In the genomic region with DNA sequence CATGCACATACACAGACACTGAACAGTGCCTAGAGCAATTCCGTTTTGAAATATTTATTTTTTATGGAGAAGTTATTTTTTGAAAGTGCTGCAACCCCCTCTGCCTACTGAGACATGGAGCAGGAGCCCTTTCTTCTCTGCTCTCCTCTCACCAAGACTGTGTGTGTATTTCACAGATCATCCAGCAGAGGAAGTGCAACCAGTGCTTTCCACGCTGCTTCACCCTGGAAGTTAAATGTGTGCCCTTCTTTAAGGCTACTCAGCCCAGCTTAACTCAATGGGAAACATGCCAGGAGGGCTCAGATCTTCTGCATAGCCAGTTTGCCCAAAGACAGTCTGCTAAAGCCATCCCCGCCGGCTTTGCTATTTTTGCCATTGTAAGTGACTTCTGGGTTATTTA, we compare ENCODE assay signal across 12 cellular contexts.
DNase-seq lines count a peak whose midpoint lies in the region; ATAC-seq, FAIRE-seq and TF ChIP-seq lines count a peak whose summit lies in the region.
"Had no signal": no experiment of that assay in that cellular context is flagged by ENCODE, and none has a peak within 500 bp of the region (broad histone marks: within the 10 kb centered on the region; RNA-seq: fewer than 3 reads in every experiment).

No MANE protein-coding gene starts in this region.

- no peaks in the 10 kb centered on the region for H3K27me3 Mint-ChIP-seq in neural crest cell (ENCODE audit: low read depth)
- H3K27me3 Mint-ChIP-seq: naive thymus-derived CD4-positive, alpha-beta T cell had no signal

- H3K9me3 Mint-ChIP-seq in neural crest cell = peaks cover 3% of the 10 kb centered on the region

- peak; percentile 37 for TF ChIP-seq CTCF in D721Med (IDR thresholded peaks at IDR 0.05; ENCODE audit: insufficient read depth, missing control alignments)
- peak; percentile 35 for TF ChIP-seq CTCF in epithelial cell of esophagus (IDR thresholded peaks at IDR 0.05; ENCODE audit: insufficient read depth, low read depth, low read length, missing control alignments)
- peak; percentile 46 for TF ChIP-seq CTCF in neural crest cell (conservative IDR thresholded peaks at IDR 0.05)

- H3K4me3 ChIP-seq in epithelial cell of esophagus (ENCODE audit: low read length) = no peak overlapping the region
- H3K4me3 ChIP-seq: upper lobe of left lung had no signal

- no peak overlapping the region for H3K4me3 Mint-ChIP-seq in neural crest cell
- H3K4me3 Mint-ChIP-seq: naive thymus-derived CD4-positive, alpha-beta T cell had no signal

- DNase-seq in D721Med (ENCODE audit: insufficient read length, low spot score) (no peak), NCI-H82 treated with DMSO at 0.1 percent for 48 hours (lab: John Stamatoyannopoulos, UW; ENCODE audit: unreplicated experiment) (peak; percentile 7), epithelial cell of esophagus (ENCODE audit: low read depth) (no peak), neural crest cell (ENCODE audit: low read depth, low spot score) (no peak), NCI-H2227 (lab: John Stamatoyannopoulos, UW; ENCODE audit: unreplicated experiment) (no peak), left colon (no peak), SHP77 (lab: John Stamatoyannopoulos, UW) (no peak)
- DNase-seq: activated naive CD4-positive, alpha-beta T cell treated with anti-CD3 and anti-CD28 coated beads, Interleukin-2, amount 50 U/mL, for 16 hours; naive thymus-derived CD4-positive, alpha-beta T cell; upper lobe of left lung had no signal

- H3K4me1 Mint-ChIP-seq in neural crest cell = peaks cover 13% of the 10 kb centered on the region

- no peak overlapping the region for H3K27ac Mint-ChIP-seq in neural crest cell (ENCODE audit: unreplicated experiment)
- H3K27ac Mint-ChIP-seq: naive thymus-derived CD4-positive, alpha-beta T cell had no signal

- intact Hi-C loops in left colon (cut with DNase I, micrococcal nuclease) = no loop called here

- H3K36me3 Mint-ChIP-seq in neural crest cell (ENCODE audit: low read depth) = no peaks in the 10 kb centered on the region
- H3K36me3 Mint-ChIP-seq: naive thymus-derived CD4-positive, alpha-beta T cell had no signal

- no peak for ATAC-seq in left colon
- ATAC-seq in HG03571 (IDR thresholded peaks at IDR 0.05; ENCODE audit: unreplicated experiment) = no peak
- ATAC-seq: activated CD4-positive, CD25-positive, alpha-beta regulatory T cell treated with anti-CD3 and anti-CD28 coated beads, Interleukin-2, amount 50 U/mL, for 24 hours; naive thymus-derived CD4-positive, alpha-beta T cell had no signal

- no peak for FAIRE-seq in D721Med (lab: Jason Lieb, UNC)
